ENCODE assay signal across 3 cellular contexts in the genomic region with DNA sequence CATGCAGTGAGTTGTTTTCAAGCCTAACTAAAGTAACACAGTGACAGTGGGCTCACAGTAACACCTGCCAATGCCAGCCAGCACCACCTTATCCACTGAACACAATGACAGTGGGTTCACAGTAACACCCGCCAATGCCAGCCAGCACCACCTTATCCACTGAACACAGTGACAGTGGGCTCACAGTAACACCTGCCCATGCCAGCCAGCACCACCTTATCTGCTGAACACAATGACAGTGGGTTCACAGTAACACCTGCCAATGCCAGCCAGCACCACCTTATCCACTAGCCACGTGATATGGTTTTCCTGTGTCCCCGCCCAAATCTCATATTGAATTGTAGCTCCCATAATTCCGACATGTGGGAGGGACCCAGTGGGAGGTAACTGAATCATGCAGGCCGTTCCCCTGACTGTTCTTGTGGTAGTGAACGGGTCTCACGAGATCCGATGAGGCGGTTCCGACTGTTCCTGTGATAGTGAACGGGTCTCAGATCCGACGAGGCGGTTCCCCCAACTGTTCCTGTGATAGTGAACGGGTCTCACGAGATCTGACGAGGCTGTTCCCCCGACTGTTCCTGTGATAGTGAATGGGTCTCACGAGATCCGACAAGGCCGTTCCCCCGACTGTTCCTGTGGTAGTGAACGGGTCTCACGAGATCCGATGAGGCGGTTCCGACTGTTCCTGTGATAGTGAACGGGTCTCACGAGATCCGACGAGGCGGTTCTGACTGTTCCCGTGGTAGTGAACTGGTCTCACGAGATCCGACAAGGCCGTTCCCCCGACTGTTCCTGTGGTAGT. TPM values are rescaled to one million over a fixed set of nuclear protein-coding genes. Genes with fewer than 3 reads are reported as not detected.
"Had no signal": no experiment of that assay in that cellular context is flagged by ENCODE, and none has a peak within 500 bp of the region (broad histone marks: within the 10 kb centered on the region; RNA-seq: fewer than 3 reads in every experiment).

No MANE protein-coding gene starts in this region.

RNA-seq across cellular contexts. Expression of gene VIPR2, which starts 44.2 kb away (rescaled TPM):
- total RNA-seq: activated B cell treated with CpG ODN at 0.5 μM for 24 hours; activated CD8-positive, alpha-beta T cell treated with anti-CD3 and anti-CD28 coated beads, Interleukin-2, amount 10 ng/mL, durations not matched to agents 7 days and 5 days; dermis blood vessel endothelial cell had no signal
